ENCODE assay signal across 8 cellular contexts in the genomic region with DNA sequence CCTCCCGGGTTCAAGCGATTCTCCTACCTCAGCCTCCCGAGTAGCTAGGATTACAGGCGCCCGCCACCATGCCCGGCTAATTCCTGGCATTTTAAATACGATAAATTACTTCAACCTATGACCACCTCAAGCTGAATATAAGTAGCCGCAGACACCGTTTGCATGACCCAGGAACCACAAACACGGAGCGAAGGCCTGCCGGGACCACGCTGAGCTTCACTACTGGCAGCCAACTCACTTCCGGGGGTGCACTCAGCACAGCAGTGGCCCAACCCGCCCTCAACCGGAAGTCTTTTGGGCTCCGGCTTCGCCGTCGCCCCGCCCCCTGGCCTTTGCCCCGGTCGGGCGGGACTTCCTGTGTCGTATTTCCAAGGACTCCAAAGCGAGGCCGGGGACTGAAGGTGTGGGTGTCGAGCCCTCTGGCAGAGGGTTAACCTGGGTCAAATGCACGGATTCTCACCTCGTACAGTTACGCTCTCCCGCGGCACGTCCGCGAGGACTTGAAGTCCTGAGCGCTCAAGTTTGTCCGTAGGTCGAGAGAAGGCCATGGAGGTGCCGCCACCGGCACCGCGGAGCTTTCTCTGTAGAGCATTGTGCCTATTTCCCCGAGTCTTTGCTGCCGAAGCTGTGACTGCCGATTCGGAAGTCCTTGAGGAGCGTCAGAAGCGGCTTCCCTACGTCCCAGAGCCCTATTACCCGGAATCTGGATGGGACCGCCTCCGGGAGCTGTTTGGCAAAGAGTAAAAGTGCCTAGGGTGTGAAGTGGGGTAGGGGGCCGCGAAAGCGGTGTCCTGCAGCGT. TPM values are rescaled to one million over a fixed set of nuclear protein-coding genes. Genes with fewer than 3 reads are reported as not detected.
DNase-seq lines count a peak whose midpoint lies in the region; ATAC-seq and TF ChIP-seq lines count a peak whose summit lies in the region.

A gene with protein sequence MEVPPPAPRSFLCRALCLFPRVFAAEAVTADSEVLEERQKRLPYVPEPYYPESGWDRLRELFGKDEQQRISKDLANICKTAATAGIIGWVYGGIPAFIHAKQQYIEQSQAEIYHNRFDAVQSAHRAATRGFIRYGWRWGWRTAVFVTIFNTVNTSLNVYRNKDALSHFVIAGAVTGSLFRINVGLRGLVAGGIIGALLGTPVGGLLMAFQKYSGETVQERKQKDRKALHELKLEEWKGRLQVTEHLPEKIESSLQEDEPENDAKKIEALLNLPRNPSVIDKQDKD (plus strand): TSS at position 360 of the 800 bp plus-strand sequence. CDS start 187 bp downstream, at position 547.

- TF ChIP-seq POLR2A in breast epithelium (IDR thresholded peaks at IDR 0.05): no peak

- DNase-seq in NCI-H2196 treated with DMSO at 0.1 percent for 48 hours (lab: John Stamatoyannopoulos, UW; ENCODE audit: unreplicated experiment) (peak; percentile 99), breast epithelium (ENCODE audit: low spot score in 2 of 2) (peak; percentile 94 to 96)

- intact Hi-C loops in breast epithelium (cut with DNase I; ENCODE audit: low total_unique reads): no loop called here

- H3K36me3 ChIP-seq in ACC112 (ENCODE audit: insufficient read depth, low read length) (peaks cover 3% of the 10 kb centered on the region; the same call in 1 of the 2 replicates), breast epithelium (no peaks in the 10 kb centered on the region), skeletal muscle tissue (ENCODE audit: control insufficient read depth in 3 of 3, insufficient read depth in 3 of 3, low read length in 3 of 3) (peaks cover 0 to 8% (median 6%) of the 10 kb centered on the region in 3 donors)

- H3K4me1 ChIP-seq in ACC112 (ENCODE audit: control insufficient read depth, insufficient read depth, low read length, unreplicated experiment): peaks cover 28% of the 10 kb centered on the region
- no peaks in the 10 kb centered on the region for H3K4me1 ChIP-seq in breast epithelium
- peaks cover 12 to 19% (median 18%) of the 10 kb centered on the region in 3 donors for H3K4me1 ChIP-seq in skeletal muscle tissue (ENCODE audit: control insufficient read depth in 3 of 3, insufficient read depth in 3 of 3, low read length in 3 of 3)

- TF ChIP-seq CTCF in VCaP (conservative IDR thresholded peaks at IDR 0.05): no peak
- TF ChIP-seq CTCF in breast epithelium (IDR thresholded peaks at IDR 0.05): no peak

- H3K27me3 ChIP-seq in ACC112 (ENCODE audit: insufficient read depth, low read length): no peaks in the 10 kb centered on the region
- no peaks in the 10 kb centered on the region for H3K27me3 ChIP-seq in breast epithelium
- H3K27me3 ChIP-seq in skeletal muscle tissue (ENCODE audit: control insufficient read depth in 3 of 3, insufficient read depth in 3 of 3, low read length in 3 of 3): no peaks in the 10 kb centered on the region

- peak within 1 kb of the TSS; percentile 84 for H2AFZ ChIP-seq in ACC112 (ENCODE audit: low read length, unreplicated experiment)

- H3K27ac ChIP-seq in ACC112 (ENCODE audit: low read depth, low read length) (peak within 1 kb of the TSS; percentile 73), VCaP (peak within 1 kb of the TSS; percentile 91), breast epithelium (peak within 1 kb of the TSS; percentile 91 to 96), skeletal muscle tissue (ENCODE audit: low read depth, low read length) (peak within 1 kb of the TSS; percentile 94)

- H3K9ac ChIP-seq in skeletal muscle tissue (ENCODE audit: low read depth in 1 of 3, low read length in 3 of 3): peak within 1 kb of the TSS; percentile 97 to 100 (median 100)

- H3K9me3 ChIP-seq in breast epithelium: no peaks in the 10 kb centered on the region
- H3K9me3 ChIP-seq in iPS-18c (ENCODE audit: control insufficient read depth, insufficient read depth, low read length): no peaks in the 10 kb centered on the region
- H3K9me3 ChIP-seq in skeletal muscle tissue (ENCODE audit: control insufficient read depth in 3 of 3, low read length in 3 of 3): no peaks in the 10 kb centered on the region

- ATAC-seq in GM18870 (IDR thresholded peaks at IDR 0.05; ENCODE audit: unreplicated experiment) (peak; percentile 91), HG03135 (IDR thresholded peaks at IDR 0.05; ENCODE audit: unreplicated experiment) (peak; percentile 99)

- H3K79me2 ChIP-seq in ACC112 (ENCODE audit: control insufficient read depth, insufficient read depth, low read length, unreplicated experiment): peaks cover 35% of the 10 kb centered on the region

- H3K4me3 ChIP-seq in ACC112 (ENCODE audit: low read depth, low read length): peak within 1 kb of the TSS; percentile 96
- peak within 1 kb of the TSS; percentile 72 to 95 (median 94) for H3K4me3 ChIP-seq in breast epithelium
- H3K4me3 ChIP-seq in iPS-18c (ENCODE audit: insufficient read depth, low read depth, low read length): peak within 1 kb of the TSS; percentile 97
- H3K4me3 ChIP-seq in skeletal muscle tissue (ENCODE audit: low read length in 3 of 3): peak within 1 kb of the TSS; percentile 78 to 98 (median 98)

RNA-seq across cellular contexts. Expression of the gene that starts here (rescaled TPM):
- total RNA-seq in breast epithelium: 10 to 100 TPM; 40.8 to 54.1 (median 47.1) TPM
- total RNA-seq in skeletal muscle tissue: 33.9 TPM

Comparison
In these comparisons a context has a peak if more than half of its experiments do, and no peak if none do; other contexts are left out.
1. Peak in every context shown above with its lines: DNase-seq, ATAC-seq, H3K4me3 ChIP-seq and H3K27ac ChIP-seq.